11 cellular contexts compared by ENCODE assay signal in genomic region chr16:66878067-66878466, GRCh38. TPM values are rescaled to one million over a fixed set of nuclear protein-coding genes. Genes with fewer than 3 reads are reported as not detected.
A peak's percentile ranks its signal among the peaks of the same experiment; 100 is the strongest.
DNase-seq lines count a peak whose midpoint lies in the region; ATAC-seq and TF ChIP-seq lines count a peak whose summit lies in the region.
"Had no signal": no experiment of that assay in that cellular context is flagged by ENCODE, and none has a peak within 500 bp of the region (broad histone marks: within the 10 kb centered on the region; RNA-seq: fewer than 3 reads in every experiment).

No MANE protein-coding gene starts in this region.

- no peaks in the 10 kb centered on the region for H3K27me3 Mint-ChIP-seq in T-cell
- peaks cover 8% of the 10 kb centered on the region for H3K27me3 Mint-ChIP-seq in endothelial cell (ENCODE audit: unreplicated experiment)
- no peaks in the 10 kb centered on the region for H3K27me3 Mint-ChIP-seq in stimulated activated naive CD8-positive, alpha-beta T cell treated with anti-CD3 and anti-CD28 coated beads, Interleukin-15, amount 100 ng/mL, for 72 hours
- no peaks in the 10 kb centered on the region for H3K27me3 Mint-ChIP-seq in Calu3 (ENCODE audit: unreplicated experiment)

- no peak for TF ChIP-seq POLR2A in GM18505 (IDR thresholded peaks at IDR 0.05; ENCODE audit: borderline replicate concordance, extremely low read depth, insufficient read depth, insufficient read length)

- H3K9me3 Mint-ChIP-seq in T-cell (no peaks in the 10 kb centered on the region), endothelial cell (ENCODE audit: unreplicated experiment) (no peaks in the 10 kb centered on the region), Calu3 (ENCODE audit: low read depth, unreplicated experiment) (no peaks in the 10 kb centered on the region)
- H3K9me3 Mint-ChIP-seq in stimulated activated naive CD8-positive, alpha-beta T cell treated with anti-CD3 and anti-CD28 coated beads, Interleukin-15, amount 100 ng/mL, for 72 hours, result peaks cover 5 to 7% of the 10 kb centered on the region in 2 donors

- H3K36me3 Mint-ChIP-seq in T-cell, result no peaks in the 10 kb centered on the region
- no peaks in the 10 kb centered on the region for H3K36me3 Mint-ChIP-seq in endothelial cell (ENCODE audit: low read depth, unreplicated experiment)
- H3K36me3 Mint-ChIP-seq in Calu3 (ENCODE audit: insufficient read depth, unreplicated experiment), result peaks cover 24% of the 10 kb centered on the region

- DNase-seq in activated effector memory CD4-positive, alpha-beta T cell treated with anti-CD3 and anti-CD28 coated beads, Interleukin-2, amount 50 U/mL, for 16 hours, result peak; percentile 84
- DNase-seq in activated effector memory CD4-positive, alpha-beta T cell treated with Interleukin-2 at 50 U/mL for 16 hours, result no peak
- DNase-seq in T-cell (peak in 1 of 34 experiments; percentile 11), endothelial cell (ENCODE audit: low spot score) (no peak), AG20443 (ENCODE audit: low spot score) (no peak), Calu3 (no peak)
- peak; percentile 40 to 76 for DNase-seq in stimulated activated naive CD8-positive, alpha-beta T cell treated with anti-CD3 and anti-CD28 coated beads, Interleukin-15, amount 100 ng/mL, for 72 hours
- DNase-seq: activated gamma-delta T cell treated with Interleukin-2 at 50 U/mL for 16 hours had no signal

- H3K4me1 Mint-ChIP-seq in T-cell (peaks cover 39 to 56% (median 41%) of the 10 kb centered on the region in 3 donors), endothelial cell (ENCODE audit: unreplicated experiment) (peaks cover 6% of the 10 kb centered on the region), Calu3 (ENCODE audit: low read depth, unreplicated experiment) (peaks cover 28% of the 10 kb centered on the region)
- peaks cover 75% of the 10 kb centered on the region for H3K4me1 Mint-ChIP-seq in stimulated activated naive CD8-positive, alpha-beta T cell treated with anti-CD3 and anti-CD28 coated beads, Interleukin-15, amount 100 ng/mL, for 72 hours

- intact Hi-C loops in Calu3 (cut with micrococcal nuclease; ENCODE audit: unreplicated experiment), result no loop called here

- TF ChIP-seq CTCF in endothelial cell (IDR thresholded peaks at IDR 0.05; ENCODE audit: unreplicated experiment) (no peak), Calu3 (IDR thresholded peaks at IDR 0.05; ENCODE audit: unreplicated experiment) (no peak)

- ATAC-seq in T-cell (replicated peaks in 1 of 4) (no peak), GM18505 (IDR thresholded peaks at IDR 0.05; ENCODE audit: unreplicated experiment) (no peak)
- ATAC-seq in stimulated activated naive CD8-positive, alpha-beta T cell treated with anti-CD3 and anti-CD28 coated beads, Interleukin-15, amount 100 ng/mL, for 72 hours, result peak; percentile 60

- POLR2A ChIA-PET in T-cell (lab: Charles Lee), result no interaction called here

- peak overlapping the region in 2 of 3 donors; percentile 29 to 99 for H3K4me3 Mint-ChIP-seq in T-cell
- peak overlapping the region; percentile 3 for H3K4me3 Mint-ChIP-seq in endothelial cell (ENCODE audit: unreplicated experiment)
- H3K4me3 Mint-ChIP-seq in stimulated activated naive CD8-positive, alpha-beta T cell treated with anti-CD3 and anti-CD28 coated beads, Interleukin-15, amount 100 ng/mL, for 72 hours, result peak overlapping the region; percentile 39 to 64
- H3K4me3 Mint-ChIP-seq in Calu3 (ENCODE audit: low read depth, unreplicated experiment), result no peak overlapping the region

- H3K27ac Mint-ChIP-seq in T-cell (peak overlapping the region; percentile 22 to 50), endothelial cell (ENCODE audit: unreplicated experiment) (no peak overlapping the region), Calu3 (ENCODE audit: unreplicated experiment) (no peak overlapping the region)
- H3K27ac Mint-ChIP-seq in stimulated activated naive CD8-positive, alpha-beta T cell treated with anti-CD3 and anti-CD28 coated beads, Interleukin-15, amount 100 ng/mL, for 72 hours, result peak overlapping the region; percentile 5 to 75

- CTCF ChIA-PET in T-cell (lab: Charles Lee) (interaction anchor here in 1 of 2 donors (0.6 kb wide), 1 partner anchor 345 kb away, joined by 6 read pairs; no protein-coding TSS in a partner anchor), Calu3 (lab: Charles Lee) (no interaction called here)

- no TSS peak for BruUV-seq in Calu3 (replicated peaks; lab: Mats Ljungman, UMichigan)

RNA-seq across cellular contexts. Expression of gene PDP2, which starts 2.2 kb away (rescaled TPM):
- total RNA-seq in T-cell, result 10 to 100 TPM in 3 of 5 donors, 1 to 10 TPM in 2; 7.1 to 16.5 (median 12.5) TPM
- 11.3 TPM for total RNA-seq in endothelial cell (ENCODE audit: unreplicated experiment)
- total RNA-seq in Calu3 (2022), result 25.0 and 27.2 TPM in 2 replicates

RNA-seq across cellular contexts. Expression of gene CA7, which starts 33.9 kb away (rescaled TPM):
- total RNA-seq in T-cell (not detected), endothelial cell (ENCODE audit: unreplicated experiment) (not detected), Calu3 (2022) (not detected in 2 replicates)
- total RNA-seq: glomerular endothelial cell, pulmonary artery endothelial cell had no signal

RNA-seq across cellular contexts. Expression of gene CDH16, which starts 40.6 kb away (rescaled TPM):
- total RNA-seq in T-cell, result not detected
- total RNA-seq in endothelial cell (ENCODE audit: unreplicated experiment), result not detected
- total RNA-seq in Calu3 (2022), result not detected in 2 replicates
- total RNA-seq: glomerular endothelial cell, pulmonary artery endothelial cell had no signal

RNA-seq across cellular contexts. Expression of gene RRAD, which starts 47.3 kb away (rescaled TPM):
- total RNA-seq in T-cell, result 1 to 10 TPM in 1 of 5 donors, under 1 TPM in 3, not detected in 1; 0.28 to 1.1 (median 0.53) TPM
- total RNA-seq in endothelial cell (ENCODE audit: unreplicated experiment), result not detected
- 1.3 and 2.2 TPM in 2 replicates for total RNA-seq in Calu3 (2022)

RNA-seq across cellular contexts. Expression of gene NAE1, which starts 47.3 kb away (rescaled TPM):
- total RNA-seq in T-cell (10 to 100 TPM; 67.8 to 93.2 (median 75.0) TPM), endothelial cell (ENCODE audit: unreplicated experiment) (63.9 TPM), Calu3 (2022) (79.4 and 84.5 TPM in 2 replicates)

Comparison
In these comparisons a context has a peak if more than half of its experiments do, and no peak if none do; other contexts are left out.
1. DNase-seq: peak in activated effector memory CD4-positive, alpha-beta T cell treated with anti-CD3 and anti-CD28 coated beads, Interleukin-2, amount 50 U/mL, for 16 hours (single experiment) and stimulated activated naive CD8-positive, alpha-beta T cell treated with anti-CD3 and anti-CD28 coated beads, Interleukin-15, amount 100 ng/mL, for 72 hours (2 of 2); none in activated effector memory CD4-positive, alpha-beta T cell treated with Interleukin-2 at 50 U/mL for 16 hours (single experiment), endothelial cell (single experiment), AG20443 (single experiment) and Calu3 (single experiment).
2. H3K27ac Mint-ChIP-seq: peak in T-cell (2 of 2) and stimulated activated naive CD8-positive, alpha-beta T cell treated with anti-CD3 and anti-CD28 coated beads, Interleukin-15, amount 100 ng/mL, for 72 hours (2 of 2); none in endothelial cell (single experiment) and Calu3 (single experiment).